In the genomic region with DNA sequence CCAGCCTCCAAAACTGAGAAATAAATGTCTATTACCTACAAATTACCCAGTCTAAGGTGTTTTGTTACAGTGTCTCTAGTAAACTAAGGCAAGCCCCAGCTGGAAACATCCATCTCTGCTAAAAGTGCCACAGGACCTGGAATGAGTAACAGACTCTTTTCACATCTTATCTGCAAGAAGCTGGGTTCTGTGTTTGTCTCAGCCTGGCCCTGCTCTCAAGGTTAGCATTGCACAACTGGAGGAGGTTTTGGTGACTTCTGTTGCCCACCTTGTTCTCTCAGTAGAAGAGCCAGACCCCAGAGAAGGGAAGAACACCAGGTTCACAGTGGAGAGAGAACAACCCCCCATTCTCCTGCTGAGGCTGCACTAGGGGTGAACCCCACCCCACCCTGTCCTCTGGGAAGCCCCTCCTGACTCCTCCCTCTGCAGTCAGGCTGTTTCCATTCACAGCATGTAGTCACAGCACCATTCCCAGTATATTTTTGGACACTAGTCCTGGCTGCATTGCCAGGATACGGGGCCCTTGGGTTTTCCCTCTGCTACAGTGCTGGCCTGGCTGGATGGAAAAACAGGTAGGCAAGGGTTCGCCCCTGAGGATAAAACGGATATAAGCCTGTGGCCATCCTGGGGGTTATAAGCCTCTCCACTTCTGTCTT, we compare ENCODE assay signal across 6 cellular contexts.
DNase-seq lines count a peak whose midpoint lies in the region; ATAC-seq, FAIRE-seq and TF ChIP-seq lines count a peak whose summit lies in the region.
"Not testable (repeated sequence)": the region's sequence is repeated elsewhere in the genome, so short reads cannot be mapped to it uniquely, and the experiment has no call there.

No MANE protein-coding gene starts in this region.

- not testable (repeated sequence) for H3K36me3 ChIP-seq in K562 (ENCODE audit: control insufficient read depth, insufficient read depth, low read length); keratinocyte (ENCODE audit: control insufficient read depth in 2 of 2, extremely low read depth in 1 of 2, insufficient read depth in 2 of 2, low read length in 2 of 2)

- dilution Hi-C loops in keratinocyte (cut with MboI; ENCODE audit: extremely low pct_ligation_motif_present, low sequenced_read_pairs), result not testable (repeated sequence)

- H3K36me3 Mint-ChIP-seq in activated CD4-positive, alpha-beta T cell treated with anti-CD3 and anti-CD28 coated beads, Interleukin-2, amount 10 ng/mL, durations not matched to agents 24 days and 14 days (ENCODE audit: low read depth); activated T-helper 2 cell treated with anti-CD3 and anti-CD28 coated beads, Interferon-gamma antibody, Interleukin-2, Interleukin-4, amounts not matched to agents 10 μg/mL and 5 μg/mL and 100 μg/mL, durations not matched to agents 14 hours and 24 hours and 36 hours (ENCODE audit: low read depth): not testable (repeated sequence)

- not testable (repeated sequence) for H3K4me3 ChIP-seq in K562; keratinocyte (ENCODE audit: control insufficient read depth in 2 of 3, extremely low read depth in 1 of 3, insufficient read depth in 2 of 3, low read depth in 1 of 3, low read length in 3 of 3)

- H3K4me1 ChIP-seq in K562 (replicated peaks in 1 of 2; ENCODE audit: control insufficient read depth in 2 of 2, insufficient read depth in 2 of 2, low read length in 2 of 2); foreskin keratinocyte; keratinocyte (ENCODE audit: control insufficient read depth, extremely low read depth, insufficient read depth, low read length): not testable (repeated sequence)

- H3K9me3 Mint-ChIP-seq in activated CD4-positive, alpha-beta T cell treated with anti-CD3 and anti-CD28 coated beads, Interleukin-2, amount 10 ng/mL, durations not matched to agents 24 days and 14 days; activated T-helper 2 cell treated with anti-CD3 and anti-CD28 coated beads, Interferon-gamma antibody, Interleukin-2, Interleukin-4, amounts not matched to agents 10 μg/mL and 5 μg/mL and 100 μg/mL, durations not matched to agents 14 hours and 24 hours and 36 hours: not testable (repeated sequence)

- not testable (repeated sequence) for H2AFZ ChIP-seq in K562 (ENCODE audit: low read depth, low read length); keratinocyte (ENCODE audit: control insufficient read depth, low read length)

- FAIRE-seq in K562 (lab: Jason Lieb, UNC), result peak; percentile 73
- not testable (repeated sequence) for FAIRE-seq in keratinocyte (lab: Jason Lieb, UNC)

- intact Hi-C loops in activated CD4-positive, alpha-beta T cell treated with anti-CD3 and anti-CD28 coated beads, Interleukin-2, amount 10 ng/mL, durations not matched to agents 24 days and 14 days (cut with micrococcal nuclease); activated T-helper 2 cell treated with anti-CD3 and anti-CD28 coated beads, Interferon-gamma antibody, Interleukin-2, Interleukin-4, amounts not matched to agents 10 μg/mL and 5 μg/mL and 100 μg/mL, durations not matched to agents 14 hours and 24 hours and 36 hours (cut with micrococcal nuclease); K562 (cut with micrococcal nuclease); left cardiac atrium (cut with DNase I): not testable (repeated sequence)

- CTCF ChIA-PET in K562 (lab: Yijun Ruan, JAX; ENCODE audit: low intra/inter-chr PET ratio), result not testable (repeated sequence)

- BruUV-seq in K562 (replicated peaks; lab: Mats Ljungman, UMichigan), result not testable (repeated sequence)

- not testable (repeated sequence) for H3K9me3 ChIP-seq in K562 (replicated peaks; ENCODE audit: control insufficient read depth, insufficient read depth, low read depth, low read length); keratinocyte (ENCODE audit: control insufficient read depth, low read depth, low read length)

- not testable (repeated sequence) for H3K4me3 Mint-ChIP-seq in activated CD4-positive, alpha-beta T cell treated with anti-CD3 and anti-CD28 coated beads, Interleukin-2, amount 10 ng/mL, durations not matched to agents 24 days and 14 days; activated T-helper 2 cell treated with anti-CD3 and anti-CD28 coated beads, Interferon-gamma antibody, Interleukin-2, Interleukin-4, amounts not matched to agents 10 μg/mL and 5 μg/mL and 100 μg/mL, durations not matched to agents 14 hours and 24 hours and 36 hours (ENCODE audit: low read depth)

- TF ChIP-seq POLR2A in K562 (conservative IDR thresholded peaks at IDR 0.05), result not testable (repeated sequence)

- not testable (repeated sequence) for H3K27ac ChIP-seq in K562 (ENCODE audit: extremely low read depth, low read depth, low read length); foreskin keratinocyte
- H3K27ac ChIP-seq in keratinocyte (ENCODE audit: control insufficient read depth, insufficient read depth, low read length), result peak overlapping the region; percentile 40

- H3K9me1 ChIP-seq in K562 (ENCODE audit: control insufficient read depth, insufficient read depth, low read length); keratinocyte (ENCODE audit: control insufficient read depth, extremely low read depth, insufficient read depth, low read length): not testable (repeated sequence)

- TF ChIP-seq RAD21 in K562 (CRISPR knock-in tag; conservative IDR thresholded peaks at IDR 0.05 in 1 of 2, IDR thresholded peaks at IDR 0.05 in 1 of 2), result not testable (repeated sequence)

- not testable (repeated sequence) for TF ChIP-seq CTCF in K562 (IDR thresholded peaks at IDR 0.05 in 2 of 3, conservative IDR thresholded peaks at IDR 0.05 in 1 of 3; ENCODE audit: insufficient read depth in 2 of 3, low read depth in 1 of 3, low read length in 3 of 3); foreskin keratinocyte (conservative IDR thresholded peaks at IDR 0.05); keratinocyte (optimal IDR thresholded peaks at IDR 0.05 in 1 of 3, IDR thresholded peaks at IDR 0.05 in 1 of 3, conservative IDR thresholded peaks at IDR 0.05 in 1 of 3; ENCODE audit: extremely low read depth in 1 of 3, insufficient read depth in 2 of 3, low read length in 3 of 3)

- H4K20me1 ChIP-seq in K562 (replicated peaks; ENCODE audit: control insufficient read depth, insufficient read depth, low read length); keratinocyte (ENCODE audit: control insufficient read depth, extremely low read depth, insufficient read depth, low read length): not testable (repeated sequence)

- POLR2A ChIA-PET in K562 (lab: Yijun Ruan, JAX), result not testable (repeated sequence)

- not testable (repeated sequence) for DNase-seq in activated CD4-positive, alpha-beta T cell treated with anti-CD3 and anti-CD28 coated beads, Interleukin-2, amount 10 ng/mL, durations not matched to agents 24 days and 14 days; activated T-helper 2 cell treated with anti-CD3 and anti-CD28 coated beads, Interferon-gamma antibody, Interleukin-2, Interleukin-4, amounts not matched to agents 10 μg/mL and 5 μg/mL and 100 μg/mL, durations not matched to agents 14 hours and 24 hours and 36 hours (ENCODE audit: low spot score); K562 (ENCODE audit: extremely low read depth in 1 of 4, low spot score in 3 of 4); foreskin keratinocyte; left cardiac atrium; keratinocyte (ENCODE audit: low read depth, low spot score)

- not testable (repeated sequence) for H3K4me1 Mint-ChIP-seq in activated CD4-positive, alpha-beta T cell treated with anti-CD3 and anti-CD28 coated beads, Interleukin-2, amount 10 ng/mL, durations not matched to agents 24 days and 14 days; activated T-helper 2 cell treated with anti-CD3 and anti-CD28 coated beads, Interferon-gamma antibody, Interleukin-2, Interleukin-4, amounts not matched to agents 10 μg/mL and 5 μg/mL and 100 μg/mL, durations not matched to agents 14 hours and 24 hours and 36 hours (ENCODE audit: low read depth)

- WGBS in K562 (ENCODE audit: insufficient coverage, low coverage, missing lambda C conversion rate), result 68% methylated on average over 3 of the region's 3 CpGs

- peak overlapping the region; percentile 66 for H3K27ac Mint-ChIP-seq in activated CD4-positive, alpha-beta T cell treated with anti-CD3 and anti-CD28 coated beads, Interleukin-2, amount 10 ng/mL, durations not matched to agents 24 days and 14 days
- H3K27ac Mint-ChIP-seq in activated T-helper 2 cell treated with anti-CD3 and anti-CD28 coated beads, Interferon-gamma antibody, Interleukin-2, Interleukin-4, amounts not matched to agents 10 μg/mL and 5 μg/mL and 100 μg/mL, durations not matched to agents 14 hours and 24 hours and 36 hours, result peak overlapping the region; percentile 17

- ATAC-seq in K562 (peak; percentile 49), foreskin keratinocyte (peak; percentile 9), left cardiac atrium (peak; percentile 49 to 76)

- TF ChIP-seq EP300 in K562 (IDR thresholded peaks at IDR 0.05; ENCODE audit: low read length), result not testable (repeated sequence)

- peaks cover 15% of the 10 kb centered on the region; the same call in 2 of the 3 replicates for H3K79me2 ChIP-seq in K562 (ENCODE audit: control insufficient read depth, insufficient read depth, low read length)
- H3K79me2 ChIP-seq in keratinocyte (ENCODE audit: control insufficient read depth, insufficient read depth, low read length), result not testable (repeated sequence)

- H3K4me2 ChIP-seq in K562 (ENCODE audit: insufficient read depth, low read length), result not testable (repeated sequence)
- H3K4me2 ChIP-seq in keratinocyte (ENCODE audit: control insufficient read depth, extremely low read depth, insufficient read depth, low read depth, low read length), result peak overlapping the region; percentile 10

- H3K27me3 Mint-ChIP-seq in activated CD4-positive, alpha-beta T cell treated with anti-CD3 and anti-CD28 coated beads, Interleukin-2, amount 10 ng/mL, durations not matched to agents 24 days and 14 days; activated T-helper 2 cell treated with anti-CD3 and anti-CD28 coated beads, Interferon-gamma antibody, Interleukin-2, Interleukin-4, amounts not matched to agents 10 μg/mL and 5 μg/mL and 100 μg/mL, durations not matched to agents 14 hours and 24 hours and 36 hours (ENCODE audit: low read depth): not testable (repeated sequence)

- H3K9ac ChIP-seq in K562 (ENCODE audit: insufficient read depth in 1 of 2, low read depth in 2 of 2, low read length in 2 of 2); keratinocyte (ENCODE audit: control insufficient read depth, extremely low read depth, insufficient read depth, low read length): not testable (repeated sequence)

- H3K27me3 ChIP-seq in K562 (ENCODE audit: control insufficient read depth in 2 of 2, insufficient read depth in 2 of 2, low read length in 2 of 2); foreskin keratinocyte; keratinocyte (ENCODE audit: control insufficient read depth, extremely low read depth, insufficient read depth, low read length): not testable (repeated sequence)

- in situ Hi-C loops in K562 (cut with MboI), result not testable (repeated sequence)

Comparison
In these comparisons a context has a peak if more than half of its experiments do, and no peak if none do; other contexts are left out.
1. ATAC-seq: peak in every context shown above with its lines; median percentile 62 in left cardiac atrium; 49 in K562; 9 in foreskin keratinocyte.